Comparison of ENCODE assay signal across 15 cellular contexts in genomic region chr5:177179431-177179830, GRCh38. TPM values are rescaled to one million over a fixed set of nuclear protein-coding genes. Genes with fewer than 3 reads are reported as not detected.
DNase-seq lines count a peak whose midpoint lies in the region; ATAC-seq and TF ChIP-seq lines count a peak whose summit lies in the region.
"Had no signal": no experiment of that assay in that cellular context is flagged by ENCODE, and none has a peak within 500 bp of the region (broad histone marks: within the 10 kb centered on the region; RNA-seq: fewer than 3 reads in every experiment).

No MANE protein-coding gene starts in this region.

- DNase-seq in GM23338 (ENCODE audit: low spot score) (no peak), WTC11 (ENCODE audit: low spot score) (no peak), mesothelial cell of epicardium (ENCODE audit: low spot score in 2 of 2, unreplicated experiment in 2 of 2) (no peak), KG1 (lab: John Stamatoyannopoulos, UW) (no peak)
- DNase-seq: Caco-2; CD8-positive, alpha-beta memory T cell; DND-41; GDM1 had no signal

- peaks cover 63% of the 10 kb centered on the region for H4K20me1 ChIP-seq in GM23338 (replicated peaks; ENCODE audit: insufficient read depth)

- H3K27ac Mint-ChIP-seq in GM23338 (no peak overlapping the region), WTC11 (0 out of 2 replicates have a peak overlapping the region, but pooled peaks have one; percentile 41), mesothelial cell of epicardium (peak overlapping the region; percentile 76)
- H3K27ac Mint-ChIP-seq in stimulated activated memory B cell treated with anti-CD40 and anti-IgM and Interleukin-4, amounts not matched to agents 10 μg/mL and 1 μg/mL and 100 μg/mL, for 72 hours, result peak overlapping the region; percentile 5

- H3K4me3 Mint-ChIP-seq in GM23338, result no peak overlapping the region
- H3K4me3 Mint-ChIP-seq in WTC11, result no peak overlapping the region
- H3K4me3 Mint-ChIP-seq in mesothelial cell of epicardium, result no peak overlapping the region
- no peak overlapping the region for H3K4me3 Mint-ChIP-seq in stimulated activated memory B cell treated with anti-CD40 and anti-IgM and Interleukin-4, amounts not matched to agents 10 μg/mL and 1 μg/mL and 100 μg/mL, for 72 hours
- H3K4me3 Mint-ChIP-seq: CD14-positive monocyte had no signal

- peak overlapping the region; percentile 64 for H3K27ac ChIP-seq in GM23338 (ENCODE audit: low read depth)
- H3K27ac ChIP-seq: A549 had no signal

- CTCF ChIA-PET in WTC11 (lab: Charles Lee), result interaction anchor here (0.6 kb wide), 1 partner anchor 80 kb away, joined by 3 read pairs; no protein-coding TSS in a partner anchor

- H3K36me3 ChIP-seq in GM23338 (ENCODE audit: insufficient read depth), result no peaks in the 10 kb centered on the region; the same call in 1 of the 2 replicates

- no peak overlapping the region for H3K4me3 ChIP-seq in GM23338
- H3K4me3 ChIP-seq: A549, HAP-1 had no signal

- 0 out of 2 replicates have a peak, but pooled peaks cover 2% of the 10 kb centered on the region for H3K4me1 ChIP-seq in GM23338 (ENCODE audit: insufficient read depth)

- peaks cover 3% of the 10 kb centered on the region for H3K27me3 Mint-ChIP-seq in GM23338 (ENCODE audit: insufficient read depth, low read depth, poor library complexity)
- no peaks in the 10 kb centered on the region for H3K27me3 Mint-ChIP-seq in WTC11 (ENCODE audit: low read depth)
- no peaks in the 10 kb centered on the region for H3K27me3 Mint-ChIP-seq in mesothelial cell of epicardium (ENCODE audit: low read depth)
- no peaks in the 10 kb centered on the region for H3K27me3 Mint-ChIP-seq in stimulated activated memory B cell treated with anti-CD40 and anti-IgM and Interleukin-4, amounts not matched to agents 10 μg/mL and 1 μg/mL and 100 μg/mL, for 72 hours
- H3K27me3 Mint-ChIP-seq: CD8-positive, alpha-beta memory T cell had no signal

- POLR2A ChIA-PET in WTC11 (lab: Charles Lee), result no interaction called here

- TF ChIP-seq CTCF in GM23338 (conservative IDR thresholded peaks at IDR 0.05; ENCODE audit: low read depth in 2 of 2) (no peak), WTC11 (IDR thresholded peaks at IDR 0.05) (no peak), mesothelial cell of epicardium (IDR thresholded peaks at IDR 0.05; ENCODE audit: unreplicated experiment) (no peak)

- peaks cover 100% of the 10 kb centered on the region for H3K79me2 ChIP-seq in GM23338 (replicated peaks; ENCODE audit: insufficient read depth)

- no peak overlapping the region for H3K4me2 ChIP-seq in GM23338
- H3K4me2 ChIP-seq: A549 had no signal

- H3K27me3 ChIP-seq in GM23338 (ENCODE audit: insufficient read depth), result no peaks in the 10 kb centered on the region

- ATAC-seq in GM23338 (no peak), WTC11 (no peak), HG02642 (IDR thresholded peaks at IDR 0.05; ENCODE audit: poor library complexity, unreplicated experiment) (no peak), HG02938 (IDR thresholded peaks at IDR 0.05; ENCODE audit: unreplicated experiment) (no peak)
- ATAC-seq in stimulated activated memory B cell treated with anti-CD40 and anti-IgM and Interleukin-4, amounts not matched to agents 10 μg/mL and 1 μg/mL and 100 μg/mL, for 72 hours, result no peak
- ATAC-seq: A549, HepG2 had no signal

- no peaks in the 10 kb centered on the region for H3K9me3 Mint-ChIP-seq in GM23338
- H3K9me3 Mint-ChIP-seq in WTC11, result no peaks in the 10 kb centered on the region
- H3K9me3 Mint-ChIP-seq in mesothelial cell of epicardium, result peaks cover 3% of the 10 kb centered on the region
- no peaks in the 10 kb centered on the region for H3K9me3 Mint-ChIP-seq in stimulated activated memory B cell treated with anti-CD40 and anti-IgM and Interleukin-4, amounts not matched to agents 10 μg/mL and 1 μg/mL and 100 μg/mL, for 72 hours
- H3K9me3 Mint-ChIP-seq: CD14-positive monocyte; CD8-positive, alpha-beta memory T cell had no signal

- H3F3A ChIP-seq in GM23338 (replicated peaks; ENCODE audit: low read depth), result peaks cover 12% of the 10 kb centered on the region; the same call in 1 of the 2 replicates

- H3K4me1 Mint-ChIP-seq in GM23338 (peaks cover 7% of the 10 kb centered on the region; the same call in 2 of the 3 replicates), WTC11 (peaks cover 7% of the 10 kb centered on the region), mesothelial cell of epicardium (peaks cover 10% of the 10 kb centered on the region)
- peaks cover 46% of the 10 kb centered on the region for H3K4me1 Mint-ChIP-seq in stimulated activated memory B cell treated with anti-CD40 and anti-IgM and Interleukin-4, amounts not matched to agents 10 μg/mL and 1 μg/mL and 100 μg/mL, for 72 hours

- peaks cover 21% of the 10 kb centered on the region for H3K36me3 Mint-ChIP-seq in GM23338 (ENCODE audit: low read depth)
- H3K36me3 Mint-ChIP-seq in WTC11, result peaks cover 10% of the 10 kb centered on the region; the same call in 1 of the 2 replicates
- peaks cover 7% of the 10 kb centered on the region for H3K36me3 Mint-ChIP-seq in mesothelial cell of epicardium
- H3K36me3 Mint-ChIP-seq in stimulated activated memory B cell treated with anti-CD40 and anti-IgM and Interleukin-4, amounts not matched to agents 10 μg/mL and 1 μg/mL and 100 μg/mL, for 72 hours, result peaks cover 16% of the 10 kb centered on the region

- H2AFZ ChIP-seq in GM23338, result no peak overlapping the region

- H3K9me2 ChIP-seq in GM23338 (ENCODE audit: insufficient read depth), result no peaks in the 10 kb centered on the region

TF ChIP-seq in GM23338, 12 proteins besides CTCF, POLR2A, EP300 and RAD21 (continues in another document):
- TF ChIP-seq ZNF114 (CRISPR knock-in tag; IDR thresholded peaks at IDR 0.05), result no peak
- no peak for TF ChIP-seq EZH2 (IDR thresholded peaks at IDR 0.05; ENCODE audit: low read depth, unreplicated experiment)
- TF ChIP-seq, protein P1, sequence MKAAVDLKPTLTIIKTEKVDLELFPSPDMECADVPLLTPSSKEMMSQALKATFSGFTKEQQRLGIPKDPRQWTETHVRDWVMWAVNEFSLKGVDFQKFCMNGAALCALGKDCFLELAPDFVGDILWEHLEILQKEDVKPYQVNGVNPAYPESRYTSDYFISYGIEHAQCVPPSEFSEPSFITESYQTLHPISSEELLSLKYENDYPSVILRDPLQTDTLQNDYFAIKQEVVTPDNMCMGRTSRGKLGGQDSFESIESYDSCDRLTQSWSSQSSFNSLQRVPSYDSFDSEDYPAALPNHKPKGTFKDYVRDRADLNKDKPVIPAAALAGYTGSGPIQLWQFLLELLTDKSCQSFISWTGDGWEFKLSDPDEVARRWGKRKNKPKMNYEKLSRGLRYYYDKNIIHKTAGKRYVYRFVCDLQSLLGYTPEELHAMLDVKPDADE (IDR thresholded peaks at IDR 0.05), result no peak
- TF ChIP-seq ZNF331 (CRISPR knock-in tag; IDR thresholded peaks at IDR 0.05; ENCODE audit: low read depth), result no peak
- no peak for TF ChIP-seq NANOG (IDR thresholded peaks at IDR 0.05; ENCODE audit: borderline replicate concordance)

TF ChIP-seq in WTC11, 78 proteins besides CTCF, POLR2A, EP300 and RAD21:
- TF ChIP-seq, protein P2, sequence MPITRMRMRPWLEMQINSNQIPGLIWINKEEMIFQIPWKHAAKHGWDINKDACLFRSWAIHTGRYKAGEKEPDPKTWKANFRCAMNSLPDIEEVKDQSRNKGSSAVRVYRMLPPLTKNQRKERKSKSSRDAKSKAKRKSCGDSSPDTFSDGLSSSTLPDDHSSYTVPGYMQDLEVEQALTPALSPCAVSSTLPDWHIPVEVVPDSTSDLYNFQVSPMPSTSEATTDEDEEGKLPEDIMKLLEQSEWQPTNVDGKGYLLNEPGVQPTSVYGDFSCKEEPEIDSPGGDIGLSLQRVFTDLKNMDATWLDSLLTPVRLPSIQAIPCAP (CRISPR knock-in tag; IDR thresholded peaks at IDR 0.05), result no peak
- TF ChIP-seq FOXK1 (CRISPR knock-in tag; IDR thresholded peaks at IDR 0.05) (no peak), NR2C2 (CRISPR knock-in tag; IDR thresholded peaks at IDR 0.05) (no peak), NR1H2 (CRISPR knock-in tag; IDR thresholded peaks at IDR 0.05) (no peak), SMAD4 (CRISPR knock-in tag; IDR thresholded peaks at IDR 0.05) (no peak), ESRRA (CRISPR knock-in tag; IDR thresholded peaks at IDR 0.05; ENCODE audit: borderline replicate concordance) (no peak)
- TF ChIP-seq, protein P3, sequence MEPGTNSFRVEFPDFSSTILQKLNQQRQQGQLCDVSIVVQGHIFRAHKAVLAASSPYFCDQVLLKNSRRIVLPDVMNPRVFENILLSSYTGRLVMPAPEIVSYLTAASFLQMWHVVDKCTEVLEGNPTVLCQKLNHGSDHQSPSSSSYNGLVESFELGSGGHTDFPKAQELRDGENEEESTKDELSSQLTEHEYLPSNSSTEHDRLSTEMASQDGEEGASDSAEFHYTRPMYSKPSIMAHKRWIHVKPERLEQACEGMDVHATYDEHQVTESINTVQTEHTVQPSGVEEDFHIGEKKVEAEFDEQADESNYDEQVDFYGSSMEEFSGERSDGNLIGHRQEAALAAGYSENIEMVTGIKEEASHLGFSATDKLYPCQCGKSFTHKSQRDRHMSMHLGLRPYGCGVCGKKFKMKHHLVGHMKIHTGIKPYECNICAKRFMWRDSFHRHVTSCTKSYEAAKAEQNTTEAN (CRISPR knock-in tag; IDR thresholded peaks at IDR 0.05), result no peak

RNA-seq across cellular contexts. Expression of gene NSD1, which starts 45.9 kb away (rescaled TPM):
- total RNA-seq in GM23338 (2014; rRNA removed; shearing (Covaris generic)), result 85.9 and 106 TPM in 2 replicates
- polyA plus RNA-seq in GM23338 (2016; fragmentation: Nextera tagmentation; extraction: Ambion mirVana), result 82.5 and 96.4 TPM in 2 replicates
- 144 to 153 TPM (median 148 TPM) in 3 replicates for total RNA-seq in WTC11 (2021)
- 153 to 164 TPM (median 161 TPM) in 3 replicates for total RNA-seq in mesothelial cell of epicardium
